In the genomic region with DNA sequence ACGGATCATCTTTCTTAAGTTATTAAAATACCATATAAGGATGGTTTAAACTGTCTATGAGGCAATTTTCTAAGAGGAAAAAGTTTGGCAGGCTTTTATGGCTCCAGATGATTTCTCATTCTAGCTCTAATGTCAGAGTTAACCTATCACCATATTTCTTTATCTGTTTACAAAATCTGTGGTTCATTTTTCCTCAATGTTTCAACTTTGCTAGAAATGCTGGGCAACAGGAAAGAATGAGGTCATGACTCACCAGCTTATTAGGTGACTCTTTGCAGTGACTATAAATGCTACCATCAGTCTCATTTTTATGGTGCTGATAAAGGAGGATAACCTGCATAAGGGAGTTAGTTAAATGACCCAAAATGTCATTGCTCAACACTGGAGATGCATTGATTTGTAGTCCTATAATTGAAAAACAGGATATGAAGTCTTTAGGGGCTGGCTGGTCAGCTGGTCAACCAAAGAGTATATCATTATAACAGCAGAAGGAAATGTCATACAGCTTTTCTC, we compare ENCODE assay signal across 11 cellular contexts. TPM values are rescaled to one million over a fixed set of nuclear protein-coding genes. Genes with fewer than 3 reads are reported as not detected.
A peak's percentile ranks its signal among the peaks of the same experiment; 100 is the strongest.
DNase-seq lines count a peak whose midpoint lies in the region; ATAC-seq and TF ChIP-seq lines count a peak whose summit lies in the region.
"Had no signal": no experiment of that assay in that cellular context is flagged by ENCODE, and none has a peak within 500 bp of the region (broad histone marks: within the 10 kb centered on the region; RNA-seq: fewer than 3 reads in every experiment).

No MANE protein-coding gene starts in this region.

- no peaks in the 10 kb centered on the region for H3K27me3 Mint-ChIP-seq in activated T-helper 17 cell treated with anti-CD3 and anti-CD28 coated beads, Interleukin-2, amount 50 U/mL, for 72 hours

- peaks cover 21% of the 10 kb centered on the region for H3K4me1 Mint-ChIP-seq in activated T-helper 17 cell treated with anti-CD3 and anti-CD28 coated beads, Interleukin-2, amount 50 U/mL, for 72 hours

- peak overlapping the region; percentile 75 for H3K27ac Mint-ChIP-seq in activated T-helper 17 cell treated with anti-CD3 and anti-CD28 coated beads, Interleukin-2, amount 50 U/mL, for 72 hours

- H3K27me3 ChIP-seq in heart right ventricle = no peaks in the 10 kb centered on the region
- H3K27me3 ChIP-seq: ascending aorta had no signal

- no peaks in the 10 kb centered on the region for H3K9me3 Mint-ChIP-seq in activated T-helper 17 cell treated with anti-CD3 and anti-CD28 coated beads, Interleukin-2, amount 50 U/mL, for 72 hours

- H3K27ac ChIP-seq in heart right ventricle = no peak overlapping the region
- H3K27ac ChIP-seq: ascending aorta had no signal

- intact Hi-C loops in heart right ventricle (cut with DNase I) = loop anchor here in 1 of 10 donors (10.0 kb wide), 1 partner anchor 71 kb away; no protein-coding TSS in a partner anchor

- ATAC-seq in activated T-helper 17 cell treated with anti-CD3 and anti-CD28 coated beads, Interleukin-2, amount 50 U/mL, for 72 hours (replicated peaks) = peak; percentile 91
- no peak for ATAC-seq in heart right ventricle
- no peak for ATAC-seq in HG03045 (IDR thresholded peaks at IDR 0.05; ENCODE audit: unreplicated experiment)

- TF ChIP-seq CTCF in heart right ventricle (IDR thresholded peaks at IDR 0.05) = no peak

- H3K9me3 ChIP-seq in heart right ventricle = no peaks in the 10 kb centered on the region
- H3K9me3 ChIP-seq: ascending aorta had no signal

- 70 to 76% methylated on average over 1 of the region's 1 CpG for WGBS in heart right ventricle, 2 donors

- H3K4me3 Mint-ChIP-seq in activated T-helper 17 cell treated with anti-CD3 and anti-CD28 coated beads, Interleukin-2, amount 50 U/mL, for 72 hours = no peak overlapping the region

- no peak overlapping the region for H3K4me3 ChIP-seq in heart right ventricle
- H3K4me3 ChIP-seq: ascending aorta, lung had no signal

- DNase-seq in AG08395 (ENCODE audit: low spot score) (peak; percentile 79), HPDE6-E6E7 (ENCODE audit: extremely low spot score) (peak; percentile 27), iris pigment epithelial cell (ENCODE audit: low read depth) (peak; percentile 93), NCI-H187 (lab: John Stamatoyannopoulos, UW) (no peak), NCI-H446 (lab: John Stamatoyannopoulos, UW) (no peak), heart right ventricle (no peak)
- DNase-seq: DMS79 treated with DMSO at 0.1 percent for 48 hours had no signal

- no peaks in the 10 kb centered on the region for H3K36me3 ChIP-seq in heart right ventricle
- H3K36me3 ChIP-seq: ascending aorta had no signal

- H3K4me1 ChIP-seq in heart right ventricle = peaks cover 0 to 16% (median 4%) of the 10 kb centered on the region in 9 donors
- H3K4me1 ChIP-seq: ascending aorta had no signal

- H3K36me3 Mint-ChIP-seq in activated T-helper 17 cell treated with anti-CD3 and anti-CD28 coated beads, Interleukin-2, amount 50 U/mL, for 72 hours (ENCODE audit: low read depth) = no peaks in the 10 kb centered on the region

RNA-seq across cellular contexts. Expression of a gene that starts 45.3 kb away (rescaled TPM):
- total RNA-seq in activated T-helper 17 cell treated with anti-CD3 and anti-CD28 coated beads, Interleukin-2, amount 50 U/mL, for 72 hours = 100 to 1,000 TPM; 158 to 238 TPM
- total RNA-seq in heart right ventricle = 10 to 100 TPM; 38.1 to 81.2 (median 42.0) TPM
- 10 to 100 TPM; 45.1 to 53.8 TPM for polyA plus RNA-seq in heart right ventricle

Comparison
In these comparisons a context has a peak if more than half of its experiments do, and no peak if none do; other contexts are left out.
1. DNase-seq: peak in AG08395 (single experiment), HPDE6-E6E7 (single experiment) and iris pigment epithelial cell (single experiment); none in NCI-H187 (0 of 2), NCI-H446 (0 of 2) and heart right ventricle (0 of 2).